ENCODE assay signal across 27 cellular contexts in the genomic region with DNA sequence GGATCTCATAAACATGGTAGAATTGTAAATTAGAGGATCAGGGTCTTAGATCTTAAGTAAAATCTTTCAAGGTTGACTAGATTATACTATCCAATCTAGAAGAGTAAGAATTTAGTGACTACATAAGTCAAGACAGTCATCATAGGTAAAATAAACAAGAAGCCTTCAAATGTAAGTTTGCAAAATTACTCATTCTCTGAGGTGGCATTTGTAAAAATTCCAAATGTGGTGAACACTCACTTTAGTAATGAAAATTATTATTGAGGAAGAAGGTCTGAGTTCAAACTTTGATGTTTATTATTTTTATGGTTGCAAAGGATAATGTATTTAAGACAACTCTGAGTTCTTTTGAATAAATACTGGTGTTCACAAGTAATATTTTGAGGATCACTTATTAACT. TPM values are rescaled to one million over a fixed set of nuclear protein-coding genes. Genes with fewer than 3 reads are reported as not detected.
DNase-seq lines count a peak whose midpoint lies in the region; ATAC-seq, FAIRE-seq and TF ChIP-seq lines count a peak whose summit lies in the region.
"Had no signal": no experiment of that assay in that cellular context is flagged by ENCODE, and none has a peak within 500 bp of the region (broad histone marks: within the 10 kb centered on the region; RNA-seq: fewer than 3 reads in every experiment).

No MANE protein-coding gene starts in this region.

- peaks cover 57% of the 10 kb centered on the region for H3K79me2 ChIP-seq in hepatocyte

- no peak for TF ChIP-seq POLR2A in A549 (IDR thresholded peaks at IDR 0.05; ENCODE audit: low read length)

- peak overlapping the region; percentile 67 to 73; a peak in 5 of 6 replicates for H3K27ac ChIP-seq in A549
- peak overlapping the region; percentile 18 for H3K27ac ChIP-seq in hepatocyte
- H3K27ac ChIP-seq: BLaER1, gastroesophageal sphincter, neutrophil, tibial nerve had no signal

- 0 out of 3 replicates have a peak overlapping the region, but pooled peaks have one; percentile 13 for H3K4me3 ChIP-seq in A549
- no peak overlapping the region for H3K4me3 ChIP-seq in hepatocyte
- H3K4me3 ChIP-seq: BLaER1, gastroesophageal sphincter, tibial nerve had no signal

- CTCF ChIA-PET in A549 (lab: Yijun Ruan, JAX): no interaction called here

- no peaks in the 10 kb centered on the region for H3K36me3 ChIP-seq in hepatocyte (replicated peaks; ENCODE audit: insufficient read depth, low read depth)

- H3K4me1 ChIP-seq in A549 (peaks cover 44% of the 10 kb centered on the region), hepatocyte (ENCODE audit: insufficient read depth) (peaks cover 13% of the 10 kb centered on the region)

- intact Hi-C loops in left colon (cut with DNase I, micrococcal nuclease): no loop called here

- ATAC-seq in A549: no peak
- ATAC-seq in HG03469 (IDR thresholded peaks at IDR 0.05; ENCODE audit: unreplicated experiment): no peak
- no peak for ATAC-seq in GM21619 (IDR thresholded peaks at IDR 0.05; ENCODE audit: unreplicated experiment)
- ATAC-seq in left colon: no peak
- ATAC-seq: gastroesophageal sphincter; stimulated activated naive CD8-positive, alpha-beta T cell treated with anti-CD3 and anti-CD28 coated beads, Interleukin-15, Interleukin-2, amounts not matched to agents 100 U/mL and 50 U/mL, for 24 hours had no signal

- H4K20me1 ChIP-seq in hepatocyte (ENCODE audit: insufficient read depth, poor library complexity, severe bottlenecking): no peaks in the 10 kb centered on the region

- FAIRE-seq in A549 (lab: Jason Lieb, UNC): no peak
- FAIRE-seq: A204.1, TTC549 had no signal

- TF ChIP-seq CTCF in A549 (IDR thresholded peaks at IDR 0.05) (no peak), hepatocyte (IDR thresholded peaks at IDR 0.05; ENCODE audit: poor library complexity) (no peak)

- H2AFZ ChIP-seq in hepatocyte: no peak overlapping the region

- no peaks in the 10 kb centered on the region for H3K9me2 ChIP-seq in hepatocyte (replicated peaks; ENCODE audit: insufficient read depth)

- POLR2A ChIA-PET in A549 (lab: Yijun Ruan, JAX): no interaction called here

- H3K27me3 ChIP-seq in hepatocyte: no peaks in the 10 kb centered on the region
- H3K27me3 ChIP-seq: BLaER1, gastroesophageal sphincter, tibial nerve had no signal

- TF ChIP-seq RAD21 in A549 (conservative IDR thresholded peaks at IDR 0.05 in 1 of 2, IDR thresholded peaks at IDR 0.05 in 1 of 2): no peak

- TF ChIP-seq EP300 in A549 (IDR thresholded peaks at IDR 0.05): no peak

- H3K9me3 ChIP-seq in A549: no peaks in the 10 kb centered on the region
- H3K9me3 ChIP-seq in hepatocyte (ENCODE audit: low read depth): no peaks in the 10 kb centered on the region
- H3K9me3 ChIP-seq: BLaER1, gastroesophageal sphincter, neutrophil, tibial nerve had no signal

- DNase-seq in A549 (ENCODE audit: low read depth in 1 of 2, low spot score in 1 of 2): peak in 1 of 2 experiments; percentile 23
- DNase-seq in LHCN-M2 (ENCODE audit: low read depth): peak; percentile 31
- peak; percentile 12 for DNase-seq in astrocyte of the hippocampus (ENCODE audit: low read depth, low spot score)
- no peak for DNase-seq in hepatocyte (ENCODE audit: low spot score)
- DNase-seq in left colon: no peak
- DNase-seq in NCI-H2029 treated with DMSO at 0.1 percent for 48 hours (lab: John Stamatoyannopoulos, UW): no peak
- DNase-seq: activated naive CD4-positive, alpha-beta T cell treated with Interleukin-2 at 50 U/mL for 16 hours; activated T-cell treated with anti-CD3 and anti-CD28 coated beads, Interleukin-2, amount 50 U/mL, for 24 hours; erythroblast; GOT3; mesenchymal stem cell; NCI-H1694 treated with DMSO at 0.1 percent for 48 hours; NCI-H748 treated with DMSO at 0.1 percent for 48 hours; Right ventricle myocardium superior; stimulated activated CD4-positive, alpha-beta T cell treated with anti-CD3 and anti-CD28 coated beads, Interleukin-4, amount 100 ng/mL, for 1 hour; stimulated activated naive CD8-positive, alpha-beta T cell treated with anti-CD3 and anti-CD28 coated beads, Interleukin-15, Interleukin-2, amounts not matched to agents 100 U/mL and 50 U/mL, for 24 hours had no signal

- H3K4me2 ChIP-seq in A549: peak overlapping the region; percentile 86
- no peak overlapping the region for H3K4me2 ChIP-seq in hepatocyte
- H3K4me2 ChIP-seq: BLaER1 had no signal

TF ChIP-seq in A549, 52 proteins besides CTCF, POLR2A, EP300 and RAD21:
- peak; percentile 66; the same call in 1 of the 2 replicates for TF ChIP-seq GATA3 (IDR thresholded peaks at IDR 0.05; ENCODE audit: borderline replicate concordance)
- TF ChIP-seq JUN (IDR thresholded peaks at IDR 0.05): 0 out of 5 replicates have a peak, but pooled peaks of 1 of the 2 experiments have one; percentile 13
- TF ChIP-seq ZFP36 (IDR thresholded peaks at IDR 0.05; ENCODE audit: borderline replicate concordance, partially characterized antibody): no peak
- TF ChIP-seq ZC3H11A (IDR thresholded peaks at IDR 0.05): no peak
- peak; percentile 79 for TF ChIP-seq JUNB (IDR thresholded peaks at IDR 0.05)
- peak in 1 of 2 experiments; percentile 23; a peak in 1 of 4 replicates for TF ChIP-seq CEBPB (IDR thresholded peaks at IDR 0.05)
- TF ChIP-seq FOSL2 (IDR thresholded peaks at IDR 0.05): peak; percentile 60; the same call in 1 of the 2 replicates
- TF ChIP-seq FOSL2 (CRISPR knock-in tag; IDR thresholded peaks at IDR 0.05): peak; percentile 76
- TF ChIP-seq, protein P1, sequence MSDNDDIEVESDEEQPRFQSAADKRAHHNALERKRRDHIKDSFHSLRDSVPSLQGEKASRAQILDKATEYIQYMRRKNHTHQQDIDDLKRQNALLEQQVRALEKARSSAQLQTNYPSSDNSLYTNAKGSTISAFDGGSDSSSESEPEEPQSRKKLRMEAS (IDR thresholded peaks at IDR 0.05): no peak
- no peak for TF ChIP-seq KDM1A (IDR thresholded peaks at IDR 0.05; ENCODE audit: low read depth)

RNA-seq across cellular contexts. Expression of a gene that starts 4.6 kb away (rescaled TPM):
- polyA plus RNA-seq in A549 (2011; rRNA removed): 15.1 and 18.7 TPM in 2 replicates
- polyA plus RNA-seq in A549 (2012; cell fraction: cytosol; rRNA removed): 5.8 and 6.2 TPM in 2 replicates
- 3.5 and 4.0 TPM in 2 replicates for polyA plus RNA-seq in A549 (2012; cell fraction: nucleus; rRNA removed)
- polyA plus RNA-seq in A549 (2017; fragmentation: RNase III; extraction: RNeasy Plus Mini Kit Qiagen cat#74134 plus additional on column Dnase treatment): 14.6 to 16.0 TPM (median 14.9 TPM) in 3 replicates
- 8.6 and 8.8 TPM in 2 replicates for polyA minus RNA-seq in A549 (2011; rRNA and poly(A)+ RNA removed)
- total RNA-seq in LHCN-M2 (2014; rRNA removed): 14.2 and 18.0 TPM in 2 replicates
- polyA plus RNA-seq in LHCN-M2 (2012): 7.6 TPM
- 4.1 and 5.7 TPM in 2 replicates for total RNA-seq in hepatocyte
- polyA plus RNA-seq in hepatocyte: 4.3 and 5.4 TPM in 2 replicates
- total RNA-seq in left colon: 1 to 10 TPM; 4.9 to 5.1 TPM

RNA-seq across cellular contexts. Expression of a gene that starts 10.9 kb away (rescaled TPM):
- 7.4 and 8.0 TPM in 2 replicates for polyA plus RNA-seq in A549 (2011; rRNA removed)
- 1.9 TPM in 2 replicates for polyA plus RNA-seq in A549 (2012; cell fraction: cytosol; rRNA removed)
- 0.65 and 1.2 TPM in 2 replicates for polyA plus RNA-seq in A549 (2012; cell fraction: nucleus; rRNA removed)
- polyA plus RNA-seq in A549 (2017; fragmentation: RNase III; extraction: RNeasy Plus Mini Kit Qiagen cat#74134 plus additional on column Dnase treatment): 5.0 to 8.8 TPM (median 8.2 TPM) in 3 replicates
- 4.0 and 4.3 TPM in 2 replicates for polyA minus RNA-seq in A549 (2011; rRNA and poly(A)+ RNA removed)
- total RNA-seq in LHCN-M2 (2014; rRNA removed): 7.5 and 16.6 TPM in 2 replicates
- 6.5 TPM for polyA plus RNA-seq in LHCN-M2 (2012)
- 14.1 and 17.5 TPM in 2 replicates for total RNA-seq in hepatocyte
- polyA plus RNA-seq in hepatocyte: 7.3 and 11.3 TPM in 2 replicates
- total RNA-seq in left colon: 1 to 10 TPM; 4.7 to 7.5 TPM

RNA-seq across cellular contexts. Expression of a gene that starts 12.2 kb away (rescaled TPM):
- polyA plus RNA-seq in A549 (2011; rRNA removed) (0.01 and 0.05 TPM in 2 replicates), A549 (2017; fragmentation: RNase III; extraction: RNeasy Plus Mini Kit Qiagen cat#74134 plus additional on column Dnase treatment) (0.07 TPM in 1 of 3 replicates, not detected in the others), hepatocyte (0.87 TPM in 1 of 2 replicates, not detected in the other)
- not detected in 2 replicates for polyA plus RNA-seq in A549 (2012; cell fraction: cytosol; rRNA removed)
- 0.07 and 0.18 TPM in 2 replicates for polyA plus RNA-seq in A549 (2012; cell fraction: nucleus; rRNA removed)
- 0.66 TPM in 1 of 2 replicates, not detected in the other for polyA minus RNA-seq in A549 (2011; rRNA and poly(A)+ RNA removed)
- total RNA-seq in LHCN-M2 (2014; rRNA removed) (under 0.01 TPM in 1 of 2 replicates, not detected in the other), hepatocyte (0.48 and 0.80 TPM in 2 replicates), left colon (under 1 TPM; 0.20 to 0.27 TPM)
- not detected for polyA plus RNA-seq in LHCN-M2 (2012)
- total RNA-seq: myocyte, pulmonary artery endothelial cell, Right ventricle myocardium superior had no signal

RNA-seq across cellular contexts. Expression of a gene that starts 53.8 kb away (rescaled TPM):
- polyA plus RNA-seq in A549 (2011; rRNA removed): not detected in 2 replicates
- not detected in 2 replicates for polyA plus RNA-seq in A549 (2012; cell fraction: cytosol; rRNA removed)
- polyA plus RNA-seq in A549 (2012; cell fraction: nucleus; rRNA removed): not detected in 2 replicates
- not detected in 3 replicates for polyA plus RNA-seq in A549 (2017; fragmentation: RNase III; extraction: RNeasy Plus Mini Kit Qiagen cat#74134 plus additional on column Dnase treatment)
- 0.04 TPM in 1 of 2 replicates, not detected in the other for polyA minus RNA-seq in A549 (2011; rRNA and poly(A)+ RNA removed)
- not detected in 2 replicates for total RNA-seq in LHCN-M2 (2014; rRNA removed)
- polyA plus RNA-seq in LHCN-M2 (2012): not detected
- not detected in 2 replicates for total RNA-seq in hepatocyte
- 0.04 TPM in 1 of 2 replicates, not detected in the other for polyA plus RNA-seq in hepatocyte
- not detected for total RNA-seq in left colon
- total RNA-seq: Daoy, gastroesophageal sphincter, myocyte, pulmonary artery endothelial cell, tibial nerve had no signal

RNA-seq across cellular contexts. Expression of a gene that starts 59.0 kb away (rescaled TPM):
- polyA plus RNA-seq in A549 (2011; rRNA removed) (not detected in 2 replicates), A549 (2017; fragmentation: RNase III; extraction: RNeasy Plus Mini Kit Qiagen cat#74134 plus additional on column Dnase treatment) (not detected in 3 replicates), hepatocyte (0.35 TPM in 1 of 2 replicates, not detected in the other)
- not detected in 2 replicates for polyA plus RNA-seq in A549 (2012; cell fraction: cytosol; rRNA removed)
- not detected in 2 replicates for polyA plus RNA-seq in A549 (2012; cell fraction: nucleus; rRNA removed)
- polyA minus RNA-seq in A549 (2011; rRNA and poly(A)+ RNA removed): not detected in 2 replicates
- total RNA-seq in LHCN-M2 (2014; rRNA removed) (not detected in 2 replicates), hepatocyte (not detected in 2 replicates), left colon (not detected)
- not detected for polyA plus RNA-seq in LHCN-M2 (2012)
- total RNA-seq: Daoy, gastroesophageal sphincter, myocyte, pulmonary artery endothelial cell, Right ventricle myocardium superior, tibial nerve had no signal

Comparison
In these comparisons a context has a peak if more than half of its experiments do, and no peak if none do; other contexts are left out.
1. DNase-seq: peak in LHCN-M2 (single experiment) and astrocyte of the hippocampus (single experiment); none in hepatocyte (single experiment), left colon (0 of 2) and NCI-H2029 treated with DMSO at 0.1 percent for 48 hours (single experiment).